ENCODE assay signal across 9 cellular contexts in genomic region chr1:245552331-245552730, GRCh38.
"Had no signal": no experiment of that assay in that cellular context is flagged by ENCODE, and none has a peak within 500 bp of the region (broad histone marks: within the 10 kb centered on the region; RNA-seq: fewer than 3 reads in every experiment).

No MANE protein-coding gene starts in this region.

- H3K9me3 Mint-ChIP-seq: GM23338, IgD-negative memory B cell had no signal

- H3K27ac ChIP-seq: HL-60 had no signal

- H2AFZ ChIP-seq: GM23338 had no signal

- H3K4me3 Mint-ChIP-seq: GM23338, H9, IgD-negative memory B cell had no signal

- H3K4me3 ChIP-seq: GM23338 had no signal

- H3K4me2 ChIP-seq: GM23338 had no signal

- FAIRE-seq: H1, H54, HepG2 had no signal

- DNase-seq: H9, HCEC 1CT, KG1 had no signal

- H3K4me1 Mint-ChIP-seq: IgD-negative memory B cell had no signal

- H3K27ac Mint-ChIP-seq: GM23338, IgD-negative memory B cell had no signal

- ATAC-seq: GM23338, HepG2 had no signal
